ENCODE assay signal across 26 cellular contexts in the genomic region with DNA sequence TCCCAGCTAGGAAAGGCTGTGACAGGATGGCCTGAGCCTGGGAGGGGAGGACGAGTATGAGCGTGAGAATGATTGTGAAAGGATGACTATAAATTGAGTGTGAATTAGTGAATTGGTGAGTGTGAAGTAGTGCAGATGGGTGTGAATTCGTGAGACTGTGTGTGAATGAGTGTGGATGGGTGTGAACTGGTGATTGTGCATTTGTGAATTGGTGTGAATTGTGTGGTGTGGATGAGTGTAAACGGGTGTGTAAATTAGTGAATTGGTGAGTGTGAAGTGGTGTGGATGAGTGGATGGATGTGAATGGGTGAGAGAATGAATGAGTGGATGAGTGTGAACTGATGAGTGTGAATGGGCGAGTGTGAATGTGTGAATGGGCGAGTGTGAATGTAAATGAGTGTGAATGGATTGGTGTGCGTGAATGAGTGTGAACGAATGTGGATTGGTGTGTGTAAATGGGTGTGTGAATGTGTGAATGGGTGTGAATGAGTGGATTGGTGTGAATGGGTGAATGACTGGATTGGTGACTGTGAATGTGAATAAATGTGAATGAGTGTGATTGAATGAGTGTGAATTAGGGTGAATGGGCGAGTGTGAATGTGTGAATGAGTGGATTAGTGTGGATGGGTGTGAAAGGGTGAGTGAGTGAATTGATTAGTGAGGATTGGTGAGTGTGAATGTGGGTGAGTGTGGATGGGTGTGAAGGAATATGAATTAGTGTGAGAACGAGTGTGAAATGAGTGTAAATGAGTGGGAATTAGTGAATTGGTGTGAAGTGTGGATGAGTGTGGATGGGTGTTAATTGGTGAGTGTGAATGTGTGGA. TPM values are rescaled to one million over a fixed set of nuclear protein-coding genes. Genes with fewer than 3 reads are reported as not detected.
"Had no signal": no experiment of that assay in that cellular context is flagged by ENCODE, and none has a peak within 500 bp of the region (broad histone marks: within the 10 kb centered on the region; RNA-seq: fewer than 3 reads in every experiment).

No MANE protein-coding gene starts in this region.

- H3K27me3 ChIP-seq: brain microvascular endothelial cell, foreskin keratinocyte, right lobe of liver, stomach, suprapubic skin, tibial nerve, uterus had no signal

- H3K36me3 ChIP-seq: brain microvascular endothelial cell, lower lobe of right lung, right lobe of liver, stomach, suprapubic skin, tibial nerve, uterus had no signal

- H3K4me1 ChIP-seq: right lobe of liver, uterus had no signal

- DNase-seq: activated CD4-positive, alpha-beta T cell treated with anti-CD3 and anti-CD28 coated beads for 1 hour; activated CD4-positive, alpha-beta T cell treated with anti-CD3 and anti-CD28 coated beads, Interleukin-2, amount 50 U/mL, for 4 hours; activated CD8-positive, alpha-beta memory T cell treated with anti-CD3 and anti-CD28 coated beads for 24 hours; activated CD8-positive, alpha-beta memory T cell treated with anti-CD3 and anti-CD28 coated beads, Interleukin-2, amount 50 U/mL, for 4 hours; activated T-cell treated with anti-CD3 and anti-CD28 coated beads, Interleukin-2, amount 50 U/mL, for 24 hours; aorta; brain microvascular endothelial cell; caudate nucleus; effector CD4-positive, alpha-beta T cell; foreskin keratinocyte; immature natural killer cell; lower lobe of right lung; naive thymus-derived CD4-positive, alpha-beta T cell; occipital lobe; right lobe of liver; small intestine; stimulated activated CD4-positive, alpha-beta T cell treated with anti-CD3 and anti-CD28 coated beads, Interleukin-2, amount 100 ng/mL, for 24 hours; stomach; T-helper 9 cell; uterus had no signal

- H3K27ac ChIP-seq: brain microvascular endothelial cell, foreskin keratinocyte, lower lobe of right lung, right lobe of liver, stomach, suprapubic skin, tibial nerve, uterus had no signal

- H3K4me3 ChIP-seq: lower lobe of right lung, right lobe of liver, stomach, suprapubic skin, tibial nerve, uterus had no signal

- FAIRE-seq: small intestine had no signal

- ATAC-seq: activated naive CD4-positive, alpha-beta T cell treated with anti-CD3 and anti-CD28 coated beads, Interleukin-2, amount 50 U/mL, for 72 hours; activated T-helper 17 cell treated with anti-CD3 and anti-CD28 coated beads, Interleukin-2, amount 50 U/mL, for 72 hours; foreskin keratinocyte; left lobe of liver; lower lobe of right lung; naive thymus-derived CD4-positive, alpha-beta T cell; right lobe of liver; stimulated activated effector memory CD8-positive, alpha-beta T cell treated with anti-CD3 and anti-CD28 coated beads, Interleukin-12 subunit alpha, Interleukin-12 subunit beta, amount 100 ng/mL, for 72 hours had no signal

- H3K9me3 ChIP-seq: lower lobe of right lung, right lobe of liver, stomach, suprapubic skin, tibial nerve, uterus had no signal

RNA-seq across cellular contexts. Expression of gene MXRA8, which starts 7.7 kb away (rescaled TPM):
- polyA plus RNA-seq: immature natural killer cell had no signal
